ENCODE assay signal across 8 cellular contexts in genomic region chr2:156334496-156335478, GRCh38. TPM values are rescaled to one million over a fixed set of nuclear protein-coding genes. Genes with fewer than 3 reads are reported as not detected.
DNase-seq lines count a peak whose midpoint lies in the region; ATAC-seq and TF ChIP-seq lines count a peak whose summit lies in the region.

No MANE protein-coding gene starts in this region.

- H4K20me1 ChIP-seq in DOHH2 (ENCODE audit: control insufficient read depth, insufficient read depth, low read depth, low read length): no peaks in the 10 kb centered on the region
- no peaks in the 10 kb centered on the region for H4K20me1 ChIP-seq in HCT116 (ENCODE audit: insufficient read depth)

- H3K9me2 ChIP-seq in DOHH2 (replicated peaks; ENCODE audit: control insufficient read depth, low read length): no peaks in the 10 kb centered on the region
- H3K9me2 ChIP-seq in HCT116 (ENCODE audit: insufficient read depth): no peaks in the 10 kb centered on the region

- in situ Hi-C loops in astrocyte of the cerebellum (cut with HindIII; ENCODE audit: low sequenced_read_pairs): no loop called here

- TF ChIP-seq CTCF in DOHH2 (IDR thresholded peaks at IDR 0.05; ENCODE audit: low read depth, low read length, poor library complexity, severe bottlenecking) (no peak), HCT116 (IDR thresholded peaks at IDR 0.05 in 2 of 3, conservative IDR thresholded peaks at IDR 0.05 in 1 of 3; ENCODE audit: borderline replicate concordance in 1 of 3, insufficient read depth in 1 of 3, low read depth in 2 of 3, low read length in 2 of 3) (no peak), astrocyte of the cerebellum (IDR thresholded peaks at IDR 0.05; ENCODE audit: low read depth, low read length, missing control alignments) (no peak)

- peak; percentile 56 for ATAC-seq in HCT116

- H2AFZ ChIP-seq in HCT116 (ENCODE audit: low read depth, low read length, poor library complexity, severe bottlenecking): no peak overlapping the region

- no peak overlapping the region for H3K27ac ChIP-seq in DOHH2 (ENCODE audit: low read depth, low read length)
- H3K27ac ChIP-seq in HCT116 (ENCODE audit: low read depth, low read length): peak overlapping the region; percentile 97

- BruUV-seq in HCT116 (replicated peaks; lab: Mats Ljungman, UMichigan): TSS peak; percentile 63

- no peaks in the 10 kb centered on the region for H3K79me2 ChIP-seq in DOHH2 (ENCODE audit: control insufficient read depth, low read length)
- H3K79me2 ChIP-seq in HCT116 (ENCODE audit: insufficient read depth, low read length): peaks cover 35% of the 10 kb centered on the region

- no peaks in the 10 kb centered on the region for H3K36me3 ChIP-seq in DOHH2 (ENCODE audit: control insufficient read depth, low read length)
- H3K36me3 ChIP-seq in HCT116 (ENCODE audit: control insufficient read depth in 1 of 2, insufficient read depth in 2 of 2, low read length in 2 of 2): peaks cover 0 to 2% of the 10 kb centered on the region in 2 experiments; a peak in 1 of 4 replicates

- no peaks in the 10 kb centered on the region for H3K9me3 ChIP-seq in DOHH2 (ENCODE audit: control insufficient read depth, insufficient read depth, low read length)
- H3K9me3 ChIP-seq in HCT116 (ENCODE audit: control insufficient read depth in 1 of 2, insufficient read depth in 1 of 2, low read depth in 1 of 2, low read length in 2 of 2): no peaks in the 10 kb centered on the region

- peak; percentile 8 for TF ChIP-seq POLR2A in HCT116 (IDR thresholded peaks at IDR 0.05; ENCODE audit: borderline replicate concordance, extremely low read depth, insufficient read depth, insufficient read length)

- no peak for TF ChIP-seq RAD21 in HCT116 (IDR thresholded peaks at IDR 0.05; ENCODE audit: low read depth)

- H3F3A ChIP-seq in DOHH2 (ENCODE audit: control insufficient read depth, insufficient read depth): peaks cover 8% of the 10 kb centered on the region

- peaks cover 50% of the 10 kb centered on the region for H3K27me3 ChIP-seq in DOHH2 (ENCODE audit: control insufficient read depth, low read length)
- H3K27me3 ChIP-seq in HCT116 (ENCODE audit: insufficient read depth, low read length): no peaks in the 10 kb centered on the region

- RAD21 ChIA-PET in HCT116 (lab: Charles Lee; ENCODE audit: low non-redundant PET in 1 of 2, low total read pairs in 2 of 2, uncharacterized antibody in 2 of 2, unreplicated experiment in 2 of 2): interaction anchor here in 1 of 2 experiments (0.6 to 1.5 kb wide), 5 partner anchors 8 to 859 kb away, joined by 3 to 8 read pairs (median 4); no protein-coding TSS in a partner anchor

- peak overlapping the region; percentile 96 for H3K9ac ChIP-seq in HCT116 (ENCODE audit: low read length)

- intact Hi-C loops in HCT116 (cut with micrococcal nuclease): loop anchor here (1.0 to 10.0 kb wide), 6 partner anchors 102 to 960 kb away; partner anchors contain the start of gene GPD2

- POLR2A ChIA-PET in HCT116 (lab: Charles Lee): interaction anchor here (0.7 to 2.0 kb wide), 11 partner anchors 8 to 618 kb away, joined by 3 to 9 read pairs (median 4); no protein-coding TSS in a partner anchor

- H3K4me2 ChIP-seq in DOHH2 (ENCODE audit: low read length) (peak overlapping the region; percentile 98), HCT116 (ENCODE audit: low read length) (peak overlapping the region; percentile 99)

- H3K4me3 ChIP-seq in DOHH2 (ENCODE audit: low read length) (peak overlapping the region; percentile 80), HCT116 (replicated peaks in 1 of 2; ENCODE audit: low read depth in 1 of 2, low read length in 2 of 2) (peak overlapping the region; percentile 92 to 97), astrocyte of the cerebellum (ENCODE audit: low read depth, low read length) (peak overlapping the region; percentile 62)

- H3K4me1 ChIP-seq in DOHH2 (ENCODE audit: control insufficient read depth, low read length) (peaks cover 29% of the 10 kb centered on the region), HCT116 (ENCODE audit: control insufficient read depth in 1 of 2, insufficient read depth in 2 of 2, low read length in 2 of 2) (peaks cover 43 to 64% of the 10 kb centered on the region in 2 experiments)

- CTCF ChIA-PET in HCT116 (lab: Charles Lee): interaction anchor here (0.7 to 2.1 kb wide), 10 partner anchors 11 to 962 kb away, joined by 3 to 14 read pairs (median 4); no protein-coding TSS in a partner anchor

- peak; percentile 79 for DNase-seq in HCT116 (ENCODE audit: low read depth, low spot score)
- DNase-seq in NCI-H1092 (lab: John Stamatoyannopoulos, UW): peak; percentile 22
- peak; percentile 91 for DNase-seq in T-helper 22 cell (ENCODE audit: low read depth)
- peak; percentile 88 for DNase-seq in astrocyte of the cerebellum (ENCODE audit: low read depth)
- DNase-seq in hepatic stellate cell (ENCODE audit: low spot score): peak; percentile 89
- DNase-seq in retina: peak; percentile 75
- no peak for DNase-seq in OCI-M2 (lab: John Stamatoyannopoulos, UW; ENCODE audit: unreplicated experiment)

TF ChIP-seq in HCT116, 20 proteins besides CTCF, POLR2A, EP300 and RAD21:
- TF ChIP-seq TCF7L2 (IDR thresholded peaks at IDR 0.05; ENCODE audit: borderline replicate concordance, extremely low read depth, insufficient read depth, insufficient read length) (peak; percentile 68), ZNF274 (IDR thresholded peaks at IDR 0.05; ENCODE audit: low read depth, low read length) (no peak), POLR2AphosphoS5 (IDR thresholded peaks at IDR 0.05; ENCODE audit: low read depth, low read length) (peak; percentile 88), YY1 (IDR thresholded peaks at IDR 0.05; ENCODE audit: extremely low read depth, insufficient replicate concordance, low read depth, low read length) (peak; percentile 62), ELF1 (IDR thresholded peaks at IDR 0.05; ENCODE audit: borderline replicate concordance, low read depth) (no peak)
- TF ChIP-seq, protein P1, sequence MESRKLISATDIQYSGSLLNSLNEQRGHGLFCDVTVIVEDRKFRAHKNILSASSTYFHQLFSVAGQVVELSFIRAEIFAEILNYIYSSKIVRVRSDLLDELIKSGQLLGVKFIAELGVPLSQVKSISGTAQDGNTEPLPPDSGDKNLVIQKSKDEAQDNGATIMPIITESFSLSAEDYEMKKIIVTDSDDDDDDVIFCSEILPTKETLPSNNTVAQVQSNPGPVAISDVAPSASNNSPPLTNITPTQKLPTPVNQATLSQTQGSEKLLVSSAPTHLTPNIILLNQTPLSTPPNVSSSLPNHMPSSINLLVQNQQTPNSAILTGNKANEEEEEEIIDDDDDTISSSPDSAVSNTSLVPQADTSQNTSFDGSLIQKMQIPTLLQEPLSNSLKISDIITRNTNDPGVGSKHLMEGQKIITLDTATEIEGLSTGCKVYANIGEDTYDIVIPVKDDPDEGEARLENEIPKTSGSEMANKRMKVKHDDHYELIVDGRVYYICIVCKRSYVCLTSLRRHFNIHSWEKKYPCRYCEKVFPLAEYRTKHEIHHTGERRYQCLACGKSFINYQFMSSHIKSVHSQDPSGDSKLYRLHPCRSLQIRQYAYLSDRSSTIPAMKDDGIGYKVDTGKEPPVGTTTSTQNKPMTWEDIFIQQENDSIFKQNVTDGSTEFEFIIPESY (IDR thresholded peaks at IDR 0.05; ENCODE audit: extremely low read depth, insufficient replicate concordance, low read length): no peak

RNA-seq across cellular contexts. Expression of gene NR4A2, which starts 2.3 kb away (rescaled TPM):
- 17.9 TPM for total RNA-seq in HCT116 (2021; ENCODE audit: unreplicated experiment)
- polyA plus RNA-seq in HCT116 (2012): 27.2 and 107 TPM in 2 replicates
